ENCODE assay signal across 9 cellular contexts in genomic region chr1:96845464-96845863, GRCh38.
DNase-seq lines count a peak whose midpoint lies in the region; ATAC-seq, FAIRE-seq and TF ChIP-seq lines count a peak whose summit lies in the region.
"Had no signal": no experiment of that assay in that cellular context is flagged by ENCODE, and none has a peak within 500 bp of the region (broad histone marks: within the 10 kb centered on the region; RNA-seq: fewer than 3 reads in every experiment).

No MANE protein-coding gene starts in this region.

- 13% methylated on average over 8 of the region's 8 CpGs for WGBS in HepG2 (ENCODE audit: low lambda C conversion rate)

- intact Hi-C loops in HCT116 (cut with micrococcal nuclease) = loop anchor here (2.0 to 10.0 kb wide), 2 partner anchors 609 to 1541 kb away; no protein-coding TSS in a partner anchor
- intact Hi-C loops in HepG2 (cut with micrococcal nuclease; ENCODE audit: unreplicated experiment) = loop anchor here (2.0 to 5.0 kb wide), 3 partner anchors 258 to 1537 kb away; no protein-coding TSS in a partner anchor

- CTCF ChIA-PET in HCT116 (lab: Charles Lee) = interaction anchor here (0.6 to 0.7 kb wide), 2 partner anchors 34 to 40 kb away, joined by 4 to 5 read pairs; no protein-coding TSS in a partner anchor
- CTCF ChIA-PET in HepG2 (lab: Yijun Ruan, JAX; ENCODE audit: low intra/inter-chr PET ratio, low total read pairs) = interaction anchor here (1.2 to 1.3 kb wide), 2 partner anchors 248 to 610 kb away, joined by 3 to 9 read pairs; no protein-coding TSS in a partner anchor

- H4K20me1 ChIP-seq in HCT116 (ENCODE audit: insufficient read depth) = no peaks in the 10 kb centered on the region
- no peaks in the 10 kb centered on the region for H4K20me1 ChIP-seq in HepG2 (ENCODE audit: insufficient read depth, low read length)
- H4K20me1 ChIP-seq: BLaER1 had no signal

- H3K9me2 ChIP-seq in HCT116 (ENCODE audit: insufficient read depth) = no peaks in the 10 kb centered on the region

- BruUV-seq in HCT116 (replicated peaks; lab: Mats Ljungman, UMichigan) (no TSS peak), HepG2 (replicated peaks; lab: Mats Ljungman, UMichigan) (no TSS peak)

- POLR2A ChIA-PET in HCT116 (lab: Charles Lee) = no interaction called here
- POLR2A ChIA-PET in HepG2 (lab: Yijun Ruan, JAX) = no interaction called here

- no peak for TF ChIP-seq POLR2A in HCT116 (IDR thresholded peaks at IDR 0.05; ENCODE audit: borderline replicate concordance, extremely low read depth, insufficient read depth, insufficient read length)
- no peak for TF ChIP-seq POLR2A in NB4 (IDR thresholded peaks at IDR 0.05; ENCODE audit: extremely low read depth, insufficient read length)
- TF ChIP-seq POLR2A in HepG2 (IDR thresholded peaks at IDR 0.05; ENCODE audit: insufficient read depth in 1 of 2, low read depth in 2 of 2, low read length in 2 of 2) = no peak

- no peak for TF ChIP-seq EP300 in HepG2 (IDR thresholded peaks at IDR 0.05; ENCODE audit: low read depth in 2 of 2, low read length in 2 of 2)
- no peak for TF ChIP-seq EP300 in HepG2 (CRISPR knock-in tag; IDR thresholded peaks at IDR 0.05; ENCODE audit: borderline replicate concordance)

- H3K4me3 ChIP-seq in HCT116 (replicated peaks in 1 of 2; ENCODE audit: low read depth in 1 of 2, low read length in 2 of 2) (no peak overlapping the region), NB4 (ENCODE audit: low read depth, low read length) (no peak overlapping the region), HepG2 (replicated peaks in 1 of 3; ENCODE audit: insufficient read depth in 1 of 3, low read depth in 2 of 3, low read length in 3 of 3) (no peak overlapping the region)
- H3K4me3 ChIP-seq: BLaER1 had no signal

- H3K9ac ChIP-seq in HCT116 (ENCODE audit: low read length) (no peak overlapping the region), HepG2 (ENCODE audit: insufficient read depth, low read depth, low read length) (no peak overlapping the region)
- H3K9ac ChIP-seq: BLaER1 had no signal

- H3K27ac ChIP-seq in HCT116 (ENCODE audit: low read depth, low read length) = no peak overlapping the region
- no peak overlapping the region for H3K27ac ChIP-seq in HepG2 (ENCODE audit: extremely low read length, insufficient read depth, low read length)
- H3K27ac ChIP-seq: BLaER1 had no signal

- in situ Hi-C loops in HepG2 (cut with HindIII; ENCODE audit: extremely low pct_ligation_motif_present, low pct_unique_long_range_greater_than_20kb) = loop anchor here (5.0 kb wide), 1 partner anchor 308 kb away; no protein-coding TSS in a partner anchor

- H3K79me2 ChIP-seq in HCT116 (ENCODE audit: insufficient read depth, low read length) (no peaks in the 10 kb centered on the region), HepG2 (ENCODE audit: insufficient read depth, low read length) (no peaks in the 10 kb centered on the region)

- TF ChIP-seq RAD21 in HCT116 (IDR thresholded peaks at IDR 0.05; ENCODE audit: low read depth) (peak; percentile 72), HepG2 (CRISPR knock-in tag; IDR thresholded peaks at IDR 0.05) (peak; percentile 77)

- DNase-seq in NCI-H82 (lab: John Stamatoyannopoulos, UW) = peak; percentile 58
- DNase-seq in NCI-H82 treated with DMSO at 0.1 percent for 48 hours (lab: John Stamatoyannopoulos, UW; ENCODE audit: unreplicated experiment) = no peak
- DNase-seq in HCT116 (ENCODE audit: low read depth, low spot score) = peak; percentile 15
- peak; percentile 62 for DNase-seq in NB4 (ENCODE audit: low read depth)
- peak; percentile 32 for DNase-seq in amniotic epithelial cell (ENCODE audit: low read depth)
- DNase-seq in HepG2 (ENCODE audit: low spot score) = peak; percentile 15
- no peak for DNase-seq in NCI-H2171 treated with DMSO at 0.1 percent for 48 hours (lab: John Stamatoyannopoulos, UW)
- DNase-seq in DMS153 (lab: John Stamatoyannopoulos, UW) = no peak

- TF ChIP-seq CTCF in HCT116 (IDR thresholded peaks at IDR 0.05 in 2 of 3, conservative IDR thresholded peaks at IDR 0.05 in 1 of 3; ENCODE audit: borderline replicate concordance in 1 of 3, insufficient read depth in 1 of 3, low read depth in 2 of 3, low read length in 2 of 3) (peak; percentile 54 to 83 (median 74); a peak in 5 of 6 replicates), NB4 (IDR thresholded peaks at IDR 0.05; ENCODE audit: low read depth, low read length) (peak; percentile 79), HepG2 (CRISPR knock-in tag; IDR thresholded peaks at IDR 0.05) (peak; percentile 91)

- peak; percentile 83 for FAIRE-seq in HepG2 (lab: Jason Lieb, UNC)

- H3K4me1 ChIP-seq in HCT116 (ENCODE audit: control insufficient read depth in 1 of 2, insufficient read depth in 2 of 2, low read length in 2 of 2) (no peaks in the 10 kb centered on the region), HepG2 (ENCODE audit: insufficient read depth, low read length) (no peaks in the 10 kb centered on the region)
- H3K4me1 ChIP-seq: BLaER1 had no signal

- RAD21 ChIA-PET in HCT116 (lab: Charles Lee; ENCODE audit: low non-redundant PET in 1 of 2, low total read pairs in 2 of 2, uncharacterized antibody in 2 of 2, unreplicated experiment in 2 of 2) = no interaction called here

- ATAC-seq in HCT116 (peak; percentile 95), HepG2 (peak; percentile 100)

- no peak overlapping the region for H3K4me2 ChIP-seq in HCT116 (ENCODE audit: low read length)
- H3K4me2 ChIP-seq in HepG2 (ENCODE audit: low read depth, low read length) = peak overlapping the region; percentile 55; the same call in 1 of the 2 replicates
- H3K4me2 ChIP-seq: BLaER1 had no signal

- no peaks in the 10 kb centered on the region for H3K27me3 ChIP-seq in HCT116 (ENCODE audit: insufficient read depth, low read length)
- no peaks in the 10 kb centered on the region for H3K27me3 ChIP-seq in HepG2 (ENCODE audit: control insufficient read depth in 1 of 2, insufficient read depth in 2 of 2, low read length in 2 of 2)
- H3K27me3 ChIP-seq: BLaER1 had no signal

- H3K9me3 ChIP-seq in HCT116 (ENCODE audit: control insufficient read depth in 1 of 2, insufficient read depth in 1 of 2, low read depth in 1 of 2, low read length in 2 of 2) = no peaks in the 10 kb centered on the region
- H3K9me3 ChIP-seq in HepG2 (ENCODE audit: low read length) = no peaks in the 10 kb centered on the region
- H3K9me3 ChIP-seq: BLaER1 had no signal

- H2AFZ ChIP-seq in HCT116 (ENCODE audit: low read depth, low read length, poor library complexity, severe bottlenecking) = no peak overlapping the region
- no peak overlapping the region for H2AFZ ChIP-seq in HepG2 (ENCODE audit: low read length)

- H3K36me3 ChIP-seq in HCT116 (ENCODE audit: control insufficient read depth in 1 of 2, insufficient read depth in 2 of 2, low read length in 2 of 2) (no peaks in the 10 kb centered on the region), HepG2 (replicated peaks in 1 of 2; ENCODE audit: control insufficient read depth in 1 of 2, insufficient read depth in 2 of 2, low read length in 2 of 2) (no peaks in the 10 kb centered on the region)
- H3K36me3 ChIP-seq: BLaER1 had no signal

TF ChIP-seq in HCT116, 20 proteins besides CTCF, POLR2A, EP300 and RAD21 (continues in another document):
- TF ChIP-seq ZBTB33 (IDR thresholded peaks at IDR 0.05; ENCODE audit: extremely low read depth, insufficient replicate concordance, low read length) (no peak), SP1 (IDR thresholded peaks at IDR 0.05; ENCODE audit: low read depth) (no peak), TCF7L2 (IDR thresholded peaks at IDR 0.05; ENCODE audit: borderline replicate concordance, extremely low read depth, insufficient read depth, insufficient read length) (no peak), FOSL1 (IDR thresholded peaks at IDR 0.05; ENCODE audit: low read depth) (no peak), EZH2 (IDR thresholded peaks at IDR 0.05) (no peak), CEBPB (IDR thresholded peaks at IDR 0.05; ENCODE audit: low read depth) (no peak), JUND (IDR thresholded peaks at IDR 0.05) (no peak)

TF ChIP-seq in HepG2, 621 proteins besides CTCF, POLR2A, EP300 and RAD21:
- TF ChIP-seq, protein P1, sequence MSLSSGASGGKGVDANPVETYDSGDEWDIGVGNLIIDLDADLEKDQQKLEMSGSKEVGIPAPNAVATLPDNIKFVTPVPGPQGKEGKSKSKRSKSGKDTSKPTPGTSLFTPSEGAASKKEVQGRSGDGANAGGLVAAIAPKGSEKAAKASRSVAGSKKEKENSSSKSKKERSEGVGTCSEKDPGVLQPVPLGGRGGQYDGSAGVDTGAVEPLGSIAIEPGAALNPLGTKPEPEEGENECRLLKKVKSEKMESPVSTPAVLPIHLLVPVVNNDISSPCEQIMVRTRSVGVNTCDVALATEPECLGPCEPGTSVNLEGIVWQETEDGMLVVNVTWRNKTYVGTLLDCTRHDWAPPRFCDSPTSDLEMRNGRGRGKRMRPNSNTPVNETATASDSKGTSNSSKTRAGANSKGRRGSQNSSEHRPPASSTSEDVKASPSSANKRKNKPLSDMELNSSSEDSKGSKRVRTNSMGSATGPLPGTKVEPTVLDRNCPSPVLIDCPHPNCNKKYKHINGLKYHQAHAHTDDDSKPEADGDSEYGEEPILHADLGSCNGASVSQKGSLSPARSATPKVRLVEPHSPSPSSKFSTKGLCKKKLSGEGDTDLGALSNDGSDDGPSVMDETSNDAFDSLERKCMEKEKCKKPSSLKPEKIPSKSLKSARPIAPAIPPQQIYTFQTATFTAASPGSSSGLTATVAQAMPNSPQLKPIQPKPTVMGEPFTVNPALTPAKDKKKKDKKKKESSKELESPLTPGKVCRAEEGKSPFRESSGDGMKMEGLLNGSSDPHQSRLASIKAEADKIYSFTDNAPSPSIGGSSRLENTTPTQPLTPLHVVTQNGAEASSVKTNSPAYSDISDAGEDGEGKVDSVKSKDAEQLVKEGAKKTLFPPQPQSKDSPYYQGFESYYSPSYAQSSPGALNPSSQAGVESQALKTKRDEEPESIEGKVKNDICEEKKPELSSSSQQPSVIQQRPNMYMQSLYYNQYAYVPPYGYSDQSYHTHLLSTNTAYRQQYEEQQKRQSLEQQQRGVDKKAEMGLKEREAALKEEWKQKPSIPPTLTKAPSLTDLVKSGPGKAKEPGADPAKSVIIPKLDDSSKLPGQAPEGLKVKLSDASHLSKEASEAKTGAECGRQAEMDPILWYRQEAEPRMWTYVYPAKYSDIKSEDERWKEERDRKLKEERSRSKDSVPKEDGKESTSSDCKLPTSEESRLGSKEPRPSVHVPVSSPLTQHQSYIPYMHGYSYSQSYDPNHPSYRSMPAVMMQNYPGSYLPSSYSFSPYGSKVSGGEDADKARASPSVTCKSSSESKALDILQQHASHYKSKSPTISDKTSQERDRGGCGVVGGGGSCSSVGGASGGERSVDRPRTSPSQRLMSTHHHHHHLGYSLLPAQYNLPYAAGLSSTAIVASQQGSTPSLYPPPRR (CRISPR knock-in tag; IDR thresholded peaks at IDR 0.05; ENCODE audit: borderline replicate concordance) = no peak
- TF ChIP-seq XRCC5 (optimal IDR thresholded peaks at IDR 0.05; ENCODE audit: low read length) (peak; percentile 51), STAG1 (CRISPR knock-in tag; IDR thresholded peaks at IDR 0.05) (peak; percentile 95), SMC3 (IDR thresholded peaks at IDR 0.05; ENCODE audit: low read length) (peak; percentile 86)
TF ChIP-seq in HepG2: peak in this region for 3.

Comparison
In these comparisons a context has a peak if more than half of its experiments do, and no peak if none do; other contexts are left out.
1. DNase-seq: peak in NCI-H82 (single experiment), HCT116 (single experiment), NB4 (single experiment), amniotic epithelial cell (single experiment) and HepG2 (single experiment); none in NCI-H82 treated with DMSO at 0.1 percent for 48 hours (single experiment), NCI-H2171 treated with DMSO at 0.1 percent for 48 hours (single experiment) and DMS153 (single experiment).
2. Peak in every context shown above with its lines, with median percentiles within 50 percentile points of each other: CTCF ChIP-seq.